Comparison of ENCODE assay signal across 8 cellular contexts in genomic region chr2:32277363-32277673, GRCh38. TPM values are rescaled to one million over a fixed set of nuclear protein-coding genes. Genes with fewer than 3 reads are reported as not detected.
A peak's percentile ranks its signal among the peaks of the same experiment; 100 is the strongest.
DNase-seq lines count a peak whose midpoint lies in the region; ATAC-seq and TF ChIP-seq lines count a peak whose summit lies in the region.

No MANE protein-coding gene starts in this region.

- peaks cover 22% of the 10 kb centered on the region for H3K4me1 Mint-ChIP-seq in activated CD8-positive, alpha-beta memory T cell treated with anti-CD3 and anti-CD28 coated beads, Interleukin-2, amount 10 ng/mL, durations not matched to agents 7 days and 5 days
- no peaks in the 10 kb centered on the region for H3K4me1 Mint-ChIP-seq in activated T-helper 17 cell treated with anti-CD3 and anti-CD28 coated beads, Interleukin-2, amount 50 U/mL, for 72 hours

- H3K4me3 ChIP-seq in kidney epithelial cell (ENCODE audit: low read depth, low read length) = peak overlapping the region; percentile 93
- H3K4me3 ChIP-seq in thymus (ENCODE audit: low read length) = peak overlapping the region; percentile 83

- H3K27me3 Mint-ChIP-seq in activated CD8-positive, alpha-beta memory T cell treated with anti-CD3 and anti-CD28 coated beads, Interleukin-2, amount 10 ng/mL, durations not matched to agents 7 days and 5 days = peaks cover 6% of the 10 kb centered on the region
- no peaks in the 10 kb centered on the region for H3K27me3 Mint-ChIP-seq in activated T-helper 17 cell treated with anti-CD3 and anti-CD28 coated beads, Interleukin-2, amount 50 U/mL, for 72 hours

- WGBS in thymus = 67% methylated on average over 5 of the region's 5 CpGs

- peak overlapping the region; percentile 79 for H3K27ac ChIP-seq in thymus (ENCODE audit: low read depth)

- H3K4me1 ChIP-seq in thymus (ENCODE audit: control insufficient read depth, insufficient read depth, low read length) = peaks cover 3% of the 10 kb centered on the region

- TF ChIP-seq CTCF in kidney epithelial cell (IDR thresholded peaks at IDR 0.05; ENCODE audit: insufficient read depth, low read length, poor library complexity, severe bottlenecking) = no peak

- ATAC-seq in activated CD8-positive, alpha-beta memory T cell treated with anti-CD3 and anti-CD28 coated beads, Interleukin-2, amount 10 ng/mL, durations not matched to agents 7 days and 5 days = no peak
- no peak for ATAC-seq in activated T-helper 17 cell treated with anti-CD3 and anti-CD28 coated beads, Interleukin-2, amount 50 U/mL, for 72 hours (replicated peaks)
- no peak for ATAC-seq in GM21528 (IDR thresholded peaks at IDR 0.05; ENCODE audit: low FRiP score, unreplicated experiment)

- no peaks in the 10 kb centered on the region for H3K9me3 Mint-ChIP-seq in activated CD8-positive, alpha-beta memory T cell treated with anti-CD3 and anti-CD28 coated beads, Interleukin-2, amount 10 ng/mL, durations not matched to agents 7 days and 5 days (ENCODE audit: low read depth)
- no peaks in the 10 kb centered on the region for H3K9me3 Mint-ChIP-seq in activated T-helper 17 cell treated with anti-CD3 and anti-CD28 coated beads, Interleukin-2, amount 50 U/mL, for 72 hours

- no peaks in the 10 kb centered on the region for H3K27me3 ChIP-seq in kidney epithelial cell (ENCODE audit: control insufficient read depth, insufficient read depth, low read length)
- no peaks in the 10 kb centered on the region for H3K27me3 ChIP-seq in thymus (ENCODE audit: control insufficient read depth, insufficient read depth)

- peak overlapping the region; percentile 79 for H3K4me3 Mint-ChIP-seq in activated CD8-positive, alpha-beta memory T cell treated with anti-CD3 and anti-CD28 coated beads, Interleukin-2, amount 10 ng/mL, durations not matched to agents 7 days and 5 days
- peak overlapping the region; percentile 90 for H3K4me3 Mint-ChIP-seq in activated T-helper 17 cell treated with anti-CD3 and anti-CD28 coated beads, Interleukin-2, amount 50 U/mL, for 72 hours

- no peaks in the 10 kb centered on the region for H3K36me3 ChIP-seq in kidney epithelial cell (ENCODE audit: control insufficient read depth, insufficient read depth, low read length)
- peaks cover 6% of the 10 kb centered on the region for H3K36me3 ChIP-seq in thymus (ENCODE audit: control insufficient read depth, insufficient read depth)

- H3K27ac Mint-ChIP-seq in activated CD8-positive, alpha-beta memory T cell treated with anti-CD3 and anti-CD28 coated beads, Interleukin-2, amount 10 ng/mL, durations not matched to agents 7 days and 5 days = peak overlapping the region; percentile 95
- peak overlapping the region; percentile 96 for H3K27ac Mint-ChIP-seq in activated T-helper 17 cell treated with anti-CD3 and anti-CD28 coated beads, Interleukin-2, amount 50 U/mL, for 72 hours

- peaks cover 9% of the 10 kb centered on the region for H3K36me3 Mint-ChIP-seq in activated CD8-positive, alpha-beta memory T cell treated with anti-CD3 and anti-CD28 coated beads, Interleukin-2, amount 10 ng/mL, durations not matched to agents 7 days and 5 days
- peaks cover 18% of the 10 kb centered on the region for H3K36me3 Mint-ChIP-seq in activated T-helper 17 cell treated with anti-CD3 and anti-CD28 coated beads, Interleukin-2, amount 50 U/mL, for 72 hours (ENCODE audit: low read depth)

- no peaks in the 10 kb centered on the region for H3K9me3 ChIP-seq in thymus (ENCODE audit: control insufficient read depth)

- DNase-seq in activated CD8-positive, alpha-beta memory T cell treated with anti-CD3 and anti-CD28 coated beads, Interleukin-2, amount 10 ng/mL, durations not matched to agents 7 days and 5 days = no peak
- no peak for DNase-seq in activated CD8-positive, alpha-beta memory T cell treated with anti-CD3 and anti-CD28 coated beads, Interleukin-2, amount 50 U/mL, for 4 hours
- DNase-seq in kidney epithelial cell (ENCODE audit: low read depth) (no peak), NCI-H526 treated with DMSO at 0.1 percent for 48 hours (lab: John Stamatoyannopoulos, UW) (no peak)
- no peak for DNase-seq in activated effector memory CD4-positive, alpha-beta T cell treated with Interleukin-2 at 50 U/mL for 16 hours

- CTCF ChIA-PET in activated CD8-positive, alpha-beta memory T cell treated with anti-CD3 and anti-CD28 coated beads, Interleukin-2, amount 10 ng/mL, durations not matched to agents 7 days and 5 days (lab: Charles Lee) = interaction anchor here (0.6 kb wide), 1 partner anchor 250 kb away, joined by 3 read pairs; no protein-coding TSS in a partner anchor

RNA-seq across cellular contexts. Expression of gene YIPF4, which starts 0.4 kb away (rescaled TPM):
- 10 to 100 TPM; 30.9 to 40.5 TPM for total RNA-seq in activated CD8-positive, alpha-beta memory T cell treated with anti-CD3 and anti-CD28 coated beads, Interleukin-2, amount 10 ng/mL, durations not matched to agents 7 days and 5 days
- 10 to 100 TPM; 36.9 to 38.8 TPM for total RNA-seq in activated T-helper 17 cell treated with anti-CD3 and anti-CD28 coated beads, Interleukin-2, amount 50 U/mL, for 72 hours
- 21.6 and 29.8 TPM in 2 replicates for total RNA-seq in kidney epithelial cell
- 29.9 TPM for polyA plus RNA-seq in thymus

RNA-seq across cellular contexts. Expression of gene NLRC4, which starts 12.6 kb away (rescaled TPM):
- total RNA-seq in activated CD8-positive, alpha-beta memory T cell treated with anti-CD3 and anti-CD28 coated beads, Interleukin-2, amount 10 ng/mL, durations not matched to agents 7 days and 5 days = under 1 TPM in 1 of 2 experiments, not detected in 1; 0.07 TPM
- total RNA-seq in activated T-helper 17 cell treated with anti-CD3 and anti-CD28 coated beads, Interleukin-2, amount 50 U/mL, for 72 hours = under 1 TPM; 0.13 TPM
- total RNA-seq in kidney epithelial cell = not detected in 2 replicates
- polyA plus RNA-seq in thymus = 2.9 TPM
